Comparison of ENCODE assay signal across 3 cellular contexts in genomic region chr19:55436847-55437246, GRCh38.
TF ChIP-seq lines count a peak whose summit lies in the region.

No MANE protein-coding gene starts in this region.

TF ChIP-seq in GM23338, 12 proteins besides CTCF, POLR2A, EP300 and RAD21 (continues in another document):
- TF ChIP-seq CREB1 (CRISPR knock-in tag; IDR thresholded peaks at IDR 0.05; ENCODE audit: low read depth): no peak
- TF ChIP-seq ZNF331 (CRISPR knock-in tag; IDR thresholded peaks at IDR 0.05; ENCODE audit: low read depth): no peak
- TF ChIP-seq EZH2 (IDR thresholded peaks at IDR 0.05; ENCODE audit: low read depth, unreplicated experiment): no peak
- TF ChIP-seq JUNB (IDR thresholded peaks at IDR 0.05; ENCODE audit: unreplicated experiment): no peak
- TF ChIP-seq POLR2AphosphoS5 (IDR thresholded peaks at IDR 0.05; ENCODE audit: low read depth): no peak
- no peak for TF ChIP-seq EZH2phosphoT487 (IDR thresholded peaks at IDR 0.05; ENCODE audit: unreplicated experiment)
- TF ChIP-seq, protein P1, sequence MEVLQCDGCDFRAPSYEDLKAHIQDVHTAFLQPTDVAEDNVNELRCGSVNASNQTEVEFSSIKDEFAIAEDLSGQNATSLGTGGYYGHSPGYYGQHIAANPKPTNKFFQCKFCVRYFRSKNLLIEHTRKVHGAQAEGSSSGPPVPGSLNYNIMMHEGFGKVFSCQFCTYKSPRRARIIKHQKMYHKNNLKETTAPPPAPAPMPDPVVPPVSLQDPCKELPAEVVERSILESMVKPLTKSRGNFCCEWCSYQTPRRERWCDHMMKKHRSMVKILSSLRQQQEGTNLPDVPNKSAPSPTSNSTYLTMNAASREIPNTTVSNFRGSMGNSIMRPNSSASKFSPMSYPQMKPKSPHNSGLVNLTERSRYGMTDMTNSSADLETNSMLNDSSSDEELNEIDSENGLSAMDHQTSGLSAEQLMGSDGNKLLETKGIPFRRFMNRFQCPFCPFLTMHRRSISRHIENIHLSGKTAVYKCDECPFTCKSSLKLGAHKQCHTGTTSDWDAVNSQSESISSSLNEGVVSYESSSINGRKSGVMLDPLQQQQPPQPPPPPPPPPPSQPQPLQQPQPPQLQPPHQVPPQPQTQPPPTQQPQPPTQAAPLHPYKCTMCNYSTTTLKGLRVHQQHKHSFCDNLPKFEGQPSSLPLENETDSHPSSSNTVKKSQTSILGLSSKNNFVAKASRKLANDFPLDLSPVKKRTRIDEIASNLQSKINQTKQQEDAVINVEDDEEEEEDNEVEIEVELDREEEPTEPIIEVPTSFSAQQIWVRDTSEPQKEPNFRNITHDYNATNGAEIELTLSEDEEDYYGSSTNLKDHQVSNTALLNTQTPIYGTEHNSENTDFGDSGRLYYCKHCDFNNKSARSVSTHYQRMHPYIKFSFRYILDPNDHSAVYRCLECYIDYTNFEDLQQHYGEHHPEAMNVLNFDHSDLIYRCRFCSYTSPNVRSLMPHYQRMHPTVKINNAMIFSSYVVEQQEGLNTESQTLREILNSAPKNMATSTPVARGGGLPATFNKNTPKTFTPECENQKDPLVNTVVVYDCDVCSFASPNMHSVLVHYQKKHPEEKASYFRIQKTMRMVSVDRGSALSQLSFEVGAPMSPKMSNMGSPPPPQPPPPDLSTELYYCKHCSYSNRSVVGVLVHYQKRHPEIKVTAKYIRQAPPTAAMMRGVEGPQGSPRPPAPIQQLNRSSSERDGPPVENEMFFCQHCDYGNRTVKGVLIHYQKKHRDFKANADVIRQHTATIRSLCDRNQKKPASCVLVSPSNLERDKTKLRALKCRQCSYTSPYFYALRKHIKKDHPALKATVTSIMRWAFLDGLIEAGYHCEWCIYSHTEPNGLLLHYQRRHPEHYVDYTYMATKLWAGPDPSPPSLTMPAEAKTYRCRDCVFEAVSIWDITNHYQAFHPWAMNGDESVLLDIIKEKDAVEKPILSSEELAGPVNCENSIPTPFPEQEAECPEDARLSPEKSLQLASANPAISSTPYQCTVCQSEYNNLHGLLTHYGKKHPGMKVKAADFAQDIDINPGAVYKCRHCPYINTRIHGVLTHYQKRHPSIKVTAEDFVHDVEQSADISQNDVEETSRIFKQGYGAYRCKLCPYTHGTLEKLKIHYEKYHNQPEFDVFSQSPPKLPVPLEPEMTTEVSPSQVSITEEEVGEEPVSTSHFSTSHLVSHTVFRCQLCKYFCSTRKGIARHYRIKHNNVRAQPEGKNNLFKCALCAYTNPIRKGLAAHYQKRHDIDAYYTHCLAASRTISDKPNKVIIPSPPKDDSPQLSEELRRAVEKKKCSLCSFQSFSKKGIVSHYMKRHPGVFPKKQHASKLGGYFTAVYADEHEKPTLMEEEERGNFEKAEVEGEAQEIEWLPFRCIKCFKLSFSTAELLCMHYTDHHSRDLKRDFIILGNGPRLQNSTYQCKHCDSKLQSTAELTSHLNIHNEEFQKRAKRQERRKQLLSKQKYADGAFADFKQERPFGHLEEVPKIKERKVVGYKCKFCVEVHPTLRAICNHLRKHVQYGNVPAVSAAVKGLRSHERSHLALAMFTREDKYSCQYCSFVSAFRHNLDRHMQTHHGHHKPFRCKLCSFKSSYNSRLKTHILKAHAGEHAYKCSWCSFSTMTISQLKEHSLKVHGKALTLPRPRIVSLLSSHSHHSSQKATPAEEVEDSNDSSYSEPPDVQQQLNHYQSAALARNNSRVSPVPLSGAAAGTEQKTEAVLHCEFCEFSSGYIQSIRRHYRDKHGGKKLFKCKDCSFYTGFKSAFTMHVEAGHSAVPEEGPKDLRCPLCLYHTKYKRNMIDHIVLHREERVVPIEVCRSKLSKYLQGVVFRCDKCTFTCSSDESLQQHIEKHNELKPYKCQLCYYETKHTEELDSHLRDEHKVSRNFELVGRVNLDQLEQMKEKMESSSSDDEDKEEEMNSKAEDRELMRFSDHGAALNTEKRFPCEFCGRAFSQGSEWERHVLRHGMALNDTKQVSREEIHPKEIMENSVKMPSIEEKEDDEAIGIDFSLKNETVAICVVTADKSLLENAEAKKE (CRISPR knock-in tag; IDR thresholded peaks at IDR 0.05): no peak
- no peak for TF ChIP-seq ZNF114 (CRISPR knock-in tag; IDR thresholded peaks at IDR 0.05)
- TF ChIP-seq NANOG (IDR thresholded peaks at IDR 0.05; ENCODE audit: borderline replicate concordance): no peak

TF ChIP-seq in Ishikawa, 13 proteins besides CTCF, POLR2A, EP300 and RAD21:
- TF ChIP-seq USF1 (IDR thresholded peaks at IDR 0.05) (peak; percentile 48; the same call in 1 of the 2 replicates), TEAD4 (IDR thresholded peaks at IDR 0.05) (no peak), TAF1 (IDR thresholded peaks at IDR 0.05; ENCODE audit: low read depth) (no peak)
- TF ChIP-seq, protein P2, sequence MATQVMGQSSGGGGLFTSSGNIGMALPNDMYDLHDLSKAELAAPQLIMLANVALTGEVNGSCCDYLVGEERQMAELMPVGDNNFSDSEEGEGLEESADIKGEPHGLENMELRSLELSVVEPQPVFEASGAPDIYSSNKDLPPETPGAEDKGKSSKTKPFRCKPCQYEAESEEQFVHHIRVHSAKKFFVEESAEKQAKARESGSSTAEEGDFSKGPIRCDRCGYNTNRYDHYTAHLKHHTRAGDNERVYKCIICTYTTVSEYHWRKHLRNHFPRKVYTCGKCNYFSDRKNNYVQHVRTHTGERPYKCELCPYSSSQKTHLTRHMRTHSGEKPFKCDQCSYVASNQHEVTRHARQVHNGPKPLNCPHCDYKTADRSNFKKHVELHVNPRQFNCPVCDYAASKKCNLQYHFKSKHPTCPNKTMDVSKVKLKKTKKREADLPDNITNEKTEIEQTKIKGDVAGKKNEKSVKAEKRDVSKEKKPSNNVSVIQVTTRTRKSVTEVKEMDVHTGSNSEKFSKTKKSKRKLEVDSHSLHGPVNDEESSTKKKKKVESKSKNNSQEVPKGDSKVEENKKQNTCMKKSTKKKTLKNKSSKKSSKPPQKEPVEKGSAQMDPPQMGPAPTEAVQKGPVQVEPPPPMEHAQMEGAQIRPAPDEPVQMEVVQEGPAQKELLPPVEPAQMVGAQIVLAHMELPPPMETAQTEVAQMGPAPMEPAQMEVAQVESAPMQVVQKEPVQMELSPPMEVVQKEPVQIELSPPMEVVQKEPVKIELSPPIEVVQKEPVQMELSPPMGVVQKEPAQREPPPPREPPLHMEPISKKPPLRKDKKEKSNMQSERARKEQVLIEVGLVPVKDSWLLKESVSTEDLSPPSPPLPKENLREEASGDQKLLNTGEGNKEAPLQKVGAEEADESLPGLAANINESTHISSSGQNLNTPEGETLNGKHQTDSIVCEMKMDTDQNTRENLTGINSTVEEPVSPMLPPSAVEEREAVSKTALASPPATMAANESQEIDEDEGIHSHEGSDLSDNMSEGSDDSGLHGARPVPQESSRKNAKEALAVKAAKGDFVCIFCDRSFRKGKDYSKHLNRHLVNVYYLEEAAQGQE (IDR thresholded peaks at IDR 0.05; ENCODE audit: low read depth): no peak

TF ChIP-seq in H1, 55 proteins besides CTCF, POLR2A, EP300 and RAD21:
- TF ChIP-seq BRCA1 (IDR thresholded peaks at IDR 0.05; ENCODE audit: low read depth, low read length) (no peak), CHD2 (IDR thresholded peaks at IDR 0.05; ENCODE audit: low read length) (no peak), USF2 (IDR thresholded peaks at IDR 0.05; ENCODE audit: low read length) (peak; percentile 66)
